ENCODE assay signal across 8 cellular contexts in the genomic region with DNA sequence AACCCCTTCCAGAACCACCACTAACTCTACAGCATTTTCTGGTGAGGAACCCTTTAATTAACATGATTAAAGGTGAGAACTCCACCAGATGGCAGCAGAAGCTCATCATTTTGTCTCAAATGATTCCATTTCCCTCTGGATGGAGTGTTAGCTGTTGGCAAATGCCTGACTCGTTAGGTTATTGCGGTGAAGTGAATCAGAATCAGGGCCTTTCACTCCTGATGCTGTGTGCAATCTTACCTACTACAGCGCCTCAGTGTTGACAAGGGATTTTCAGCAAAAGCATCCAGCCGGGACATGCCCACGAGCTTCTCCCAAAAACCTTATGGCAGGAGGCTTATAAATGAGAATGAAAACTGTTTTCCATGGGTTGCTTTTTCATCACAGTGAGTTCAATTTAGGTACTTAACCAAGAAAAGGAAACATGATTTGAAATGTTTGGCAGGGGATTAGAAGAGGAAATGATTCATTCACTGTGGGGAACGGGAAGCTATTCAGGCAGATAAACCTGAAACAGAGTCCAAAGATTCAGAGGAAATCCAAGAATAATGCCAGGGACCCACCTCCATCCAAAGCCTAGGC. TPM values are rescaled to one million over a fixed set of nuclear protein-coding genes. Genes with fewer than 3 reads are reported as not detected.
DNase-seq lines count a peak whose midpoint lies in the region; ATAC-seq and TF ChIP-seq lines count a peak whose summit lies in the region.

No MANE protein-coding gene starts in this region.

- H3K36me3 Mint-ChIP-seq in CD8-positive, alpha-beta memory T cell, result no peaks in the 10 kb centered on the region

- TF ChIP-seq CTCF in HCT116 (IDR thresholded peaks at IDR 0.05 in 2 of 3, conservative IDR thresholded peaks at IDR 0.05 in 1 of 3; ENCODE audit: borderline replicate concordance in 1 of 3, insufficient read depth in 1 of 3, low read depth in 2 of 3, low read length in 2 of 3) (peak; percentile 35 to 88 (median 66); a peak in 5 of 6 replicates), epithelial cell of esophagus (IDR thresholded peaks at IDR 0.05; ENCODE audit: insufficient read depth, low read depth, low read length, missing control alignments) (peak; percentile 60)

- no peaks in the 10 kb centered on the region for H4K20me1 ChIP-seq in HCT116 (ENCODE audit: insufficient read depth)

- no peaks in the 10 kb centered on the region for H3K27me3 ChIP-seq in CD8-positive, alpha-beta memory T cell (ENCODE audit: insufficient read depth, low read length, poor library complexity, severe bottlenecking)
- H3K27me3 ChIP-seq in HCT116 (ENCODE audit: insufficient read depth, low read length), result no peaks in the 10 kb centered on the region

- RAD21 ChIA-PET in HCT116 (lab: Charles Lee; ENCODE audit: low non-redundant PET in 1 of 2, low total read pairs in 2 of 2, uncharacterized antibody in 2 of 2, unreplicated experiment in 2 of 2), result interaction anchor here (0.6 to 1.6 kb wide), 10 partner anchors 21 to 528 kb away, joined by 3 to 9 read pairs (median 4); a partner anchor contains a TSS

- peak overlapping the region; percentile 55 for H3K4me2 ChIP-seq in HCT116 (ENCODE audit: low read length)

- POLR2A ChIA-PET in CD8-positive, alpha-beta memory T cell (lab: Charles Lee), result interaction anchor here (1.2 kb wide), 1 partner anchor 49 kb away, joined by 4 read pairs; no protein-coding TSS in a partner anchor
- POLR2A ChIA-PET in HCT116 (lab: Charles Lee), result interaction anchor here (1.0 kb wide), 1 partner anchor 49 kb away, joined by 3 read pairs; no protein-coding TSS in a partner anchor

- intact Hi-C loops in HCT116 (cut with micrococcal nuclease), result loop anchor here (1.0 to 2.0 kb wide), 4 partner anchors 74 to 549 kb away; no protein-coding TSS in a partner anchor

- no peaks in the 10 kb centered on the region for H3K9me2 ChIP-seq in HCT116 (ENCODE audit: insufficient read depth)

- H2AFZ ChIP-seq in HCT116 (ENCODE audit: low read depth, low read length, poor library complexity, severe bottlenecking), result peak overlapping the region; percentile 89

- H3K27me3 Mint-ChIP-seq in CD8-positive, alpha-beta memory T cell, result peaks cover 9 to 24% of the 10 kb centered on the region in 2 donors

- peaks cover 4 to 6% (median 5%) of the 10 kb centered on the region in 3 donors for H3K4me1 Mint-ChIP-seq in CD8-positive, alpha-beta memory T cell

- no peaks in the 10 kb centered on the region for H3K9me3 Mint-ChIP-seq in CD8-positive, alpha-beta memory T cell

- H3K9ac ChIP-seq in HCT116 (ENCODE audit: low read length), result no peak overlapping the region

- H3K4me3 Mint-ChIP-seq in CD8-positive, alpha-beta memory T cell, result no peak overlapping the region

- no peak overlapping the region for H3K27ac ChIP-seq in CD8-positive, alpha-beta memory T cell (ENCODE audit: low read depth, low read length)
- H3K27ac ChIP-seq in HCT116 (ENCODE audit: low read depth, low read length), result no peak overlapping the region

- peak overlapping the region in 1 of 8 donors; percentile 2 for H3K27ac Mint-ChIP-seq in CD8-positive, alpha-beta memory T cell

- no peak for TF ChIP-seq POLR2A in HCT116 (IDR thresholded peaks at IDR 0.05; ENCODE audit: borderline replicate concordance, extremely low read depth, insufficient read depth, insufficient read length)

- no peaks in the 10 kb centered on the region for H3K36me3 ChIP-seq in CD8-positive, alpha-beta memory T cell (ENCODE audit: insufficient read depth, low read length)
- H3K36me3 ChIP-seq in HCT116 (ENCODE audit: control insufficient read depth in 1 of 2, insufficient read depth in 2 of 2, low read length in 2 of 2), result no peaks in the 10 kb centered on the region

- peak; percentile 7 to 52 (median 31) for DNase-seq in CD8-positive, alpha-beta memory T cell
- DNase-seq in HCT116 (ENCODE audit: low read depth, low spot score), result peak; percentile 79
- peak; percentile 17 for DNase-seq in NCI-H510A (lab: John Stamatoyannopoulos, UW)
- peak; percentile 24 to 28 for DNase-seq in activated CD4-positive, alpha-beta T cell treated with anti-CD3 and anti-CD28 coated beads, Interleukin-2, amount 50 U/mL, for 4 hours
- DNase-seq in epithelial cell of esophagus (ENCODE audit: low read depth), result peak; percentile 96
- peak; percentile 85 for DNase-seq in midbrain (lab: John Stamatoyannopoulos, UW)
- peak; percentile 90 for DNase-seq in stromal cell of bone marrow (ENCODE audit: low read depth)

- H3K4me3 ChIP-seq in CD8-positive, alpha-beta memory T cell (ENCODE audit: low read length), result no peak overlapping the region
- H3K4me3 ChIP-seq in HCT116 (replicated peaks in 1 of 2; ENCODE audit: low read depth in 1 of 2, low read length in 2 of 2), result no peak overlapping the region
- H3K4me3 ChIP-seq in epithelial cell of esophagus (ENCODE audit: low read length), result no peak overlapping the region

- H3K9me3 ChIP-seq in CD8-positive, alpha-beta memory T cell (ENCODE audit: low read length), result no peaks in the 10 kb centered on the region
- H3K9me3 ChIP-seq in HCT116 (ENCODE audit: control insufficient read depth in 1 of 2, insufficient read depth in 1 of 2, low read depth in 1 of 2, low read length in 2 of 2), result no peaks in the 10 kb centered on the region

- BruUV-seq in HCT116 (replicated peaks; lab: Mats Ljungman, UMichigan), result no TSS peak

- peak; percentile 97 for TF ChIP-seq RAD21 in HCT116 (IDR thresholded peaks at IDR 0.05; ENCODE audit: low read depth)

- CTCF ChIA-PET in CD8-positive, alpha-beta memory T cell (lab: Charles Lee), result interaction anchor here (0.7 to 2.8 kb wide), 27 partner anchors 8 to 550 kb away, joined by 3 to 16 read pairs (median 5); a partner anchor contains a TSS
- CTCF ChIA-PET in HCT116 (lab: Charles Lee), result interaction anchor here (0.6 to 2.0 kb wide), 32 partner anchors 10 to 920 kb away, joined by 3 to 30 read pairs (median 4); a partner anchor contains a TSS

- H3K4me1 ChIP-seq in CD8-positive, alpha-beta memory T cell (ENCODE audit: insufficient read depth, low read length), result peaks cover 3% of the 10 kb centered on the region
- peaks cover 2 to 8% of the 10 kb centered on the region in 2 experiments; a peak in 2 of 4 replicates for H3K4me1 ChIP-seq in HCT116 (ENCODE audit: control insufficient read depth in 1 of 2, insufficient read depth in 2 of 2, low read length in 2 of 2)

- no peaks in the 10 kb centered on the region for H3K79me2 ChIP-seq in HCT116 (ENCODE audit: insufficient read depth, low read length)

- ATAC-seq in HCT116 (peak; percentile 88), HG03196 (IDR thresholded peaks at IDR 0.05; ENCODE audit: unreplicated experiment) (no peak)

TF ChIP-seq in HCT116, 20 proteins besides CTCF, POLR2A, EP300 and RAD21 (continues in another document):
- TF ChIP-seq, protein P1, sequence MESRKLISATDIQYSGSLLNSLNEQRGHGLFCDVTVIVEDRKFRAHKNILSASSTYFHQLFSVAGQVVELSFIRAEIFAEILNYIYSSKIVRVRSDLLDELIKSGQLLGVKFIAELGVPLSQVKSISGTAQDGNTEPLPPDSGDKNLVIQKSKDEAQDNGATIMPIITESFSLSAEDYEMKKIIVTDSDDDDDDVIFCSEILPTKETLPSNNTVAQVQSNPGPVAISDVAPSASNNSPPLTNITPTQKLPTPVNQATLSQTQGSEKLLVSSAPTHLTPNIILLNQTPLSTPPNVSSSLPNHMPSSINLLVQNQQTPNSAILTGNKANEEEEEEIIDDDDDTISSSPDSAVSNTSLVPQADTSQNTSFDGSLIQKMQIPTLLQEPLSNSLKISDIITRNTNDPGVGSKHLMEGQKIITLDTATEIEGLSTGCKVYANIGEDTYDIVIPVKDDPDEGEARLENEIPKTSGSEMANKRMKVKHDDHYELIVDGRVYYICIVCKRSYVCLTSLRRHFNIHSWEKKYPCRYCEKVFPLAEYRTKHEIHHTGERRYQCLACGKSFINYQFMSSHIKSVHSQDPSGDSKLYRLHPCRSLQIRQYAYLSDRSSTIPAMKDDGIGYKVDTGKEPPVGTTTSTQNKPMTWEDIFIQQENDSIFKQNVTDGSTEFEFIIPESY (IDR thresholded peaks at IDR 0.05; ENCODE audit: extremely low read depth, insufficient replicate concordance, low read length), result no peak
- TF ChIP-seq, protein P2, sequence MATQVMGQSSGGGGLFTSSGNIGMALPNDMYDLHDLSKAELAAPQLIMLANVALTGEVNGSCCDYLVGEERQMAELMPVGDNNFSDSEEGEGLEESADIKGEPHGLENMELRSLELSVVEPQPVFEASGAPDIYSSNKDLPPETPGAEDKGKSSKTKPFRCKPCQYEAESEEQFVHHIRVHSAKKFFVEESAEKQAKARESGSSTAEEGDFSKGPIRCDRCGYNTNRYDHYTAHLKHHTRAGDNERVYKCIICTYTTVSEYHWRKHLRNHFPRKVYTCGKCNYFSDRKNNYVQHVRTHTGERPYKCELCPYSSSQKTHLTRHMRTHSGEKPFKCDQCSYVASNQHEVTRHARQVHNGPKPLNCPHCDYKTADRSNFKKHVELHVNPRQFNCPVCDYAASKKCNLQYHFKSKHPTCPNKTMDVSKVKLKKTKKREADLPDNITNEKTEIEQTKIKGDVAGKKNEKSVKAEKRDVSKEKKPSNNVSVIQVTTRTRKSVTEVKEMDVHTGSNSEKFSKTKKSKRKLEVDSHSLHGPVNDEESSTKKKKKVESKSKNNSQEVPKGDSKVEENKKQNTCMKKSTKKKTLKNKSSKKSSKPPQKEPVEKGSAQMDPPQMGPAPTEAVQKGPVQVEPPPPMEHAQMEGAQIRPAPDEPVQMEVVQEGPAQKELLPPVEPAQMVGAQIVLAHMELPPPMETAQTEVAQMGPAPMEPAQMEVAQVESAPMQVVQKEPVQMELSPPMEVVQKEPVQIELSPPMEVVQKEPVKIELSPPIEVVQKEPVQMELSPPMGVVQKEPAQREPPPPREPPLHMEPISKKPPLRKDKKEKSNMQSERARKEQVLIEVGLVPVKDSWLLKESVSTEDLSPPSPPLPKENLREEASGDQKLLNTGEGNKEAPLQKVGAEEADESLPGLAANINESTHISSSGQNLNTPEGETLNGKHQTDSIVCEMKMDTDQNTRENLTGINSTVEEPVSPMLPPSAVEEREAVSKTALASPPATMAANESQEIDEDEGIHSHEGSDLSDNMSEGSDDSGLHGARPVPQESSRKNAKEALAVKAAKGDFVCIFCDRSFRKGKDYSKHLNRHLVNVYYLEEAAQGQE (IDR thresholded peaks at IDR 0.05; ENCODE audit: low read depth), result no peak
- peak; percentile 22; the same call in 1 of the 2 replicates for TF ChIP-seq FOSL1 (IDR thresholded peaks at IDR 0.05; ENCODE audit: low read depth)
- TF ChIP-seq, protein P3, sequence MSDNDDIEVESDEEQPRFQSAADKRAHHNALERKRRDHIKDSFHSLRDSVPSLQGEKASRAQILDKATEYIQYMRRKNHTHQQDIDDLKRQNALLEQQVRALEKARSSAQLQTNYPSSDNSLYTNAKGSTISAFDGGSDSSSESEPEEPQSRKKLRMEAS (IDR thresholded peaks at IDR 0.05), result no peak
- no peak for TF ChIP-seq EZH2 (IDR thresholded peaks at IDR 0.05)
- no peak for TF ChIP-seq EZH2phosphoT487 (IDR thresholded peaks at IDR 0.05; ENCODE audit: borderline replicate concordance)
- no peak for TF ChIP-seq ZNF274 (IDR thresholded peaks at IDR 0.05; ENCODE audit: low read depth, low read length)
- no peak for TF ChIP-seq SP1 (IDR thresholded peaks at IDR 0.05; ENCODE audit: low read depth)
- TF ChIP-seq ELF1 (IDR thresholded peaks at IDR 0.05; ENCODE audit: borderline replicate concordance, low read depth), result no peak

RNA-seq across cellular contexts. Expression of a gene that starts 48.0 kb away (rescaled TPM):
- 100 to 1,000 TPM; 127 to 134 TPM for total RNA-seq in CD8-positive, alpha-beta memory T cell
- 94.6 TPM for polyA plus RNA-seq in CD8-positive, alpha-beta memory T cell
- total RNA-seq in HCT116 (2021; ENCODE audit: unreplicated experiment), result 142 TPM
- 65.3 and 82.7 TPM in 2 replicates for polyA plus RNA-seq in HCT116 (2012)

Comparison
In these comparisons a context has a peak if more than half of its experiments do, and no peak if none do; other contexts are left out.
1. DNase-seq: peak in every context shown above with its lines; median percentile 96 in epithelial cell of esophagus; 90 in stromal cell of bone marrow; 85 in midbrain; 79 in HCT116; 31 in CD8-positive, alpha-beta memory T cell; 26 in activated CD4-positive, alpha-beta T cell treated with anti-CD3 and anti-CD28 coated beads, Interleukin-2, amount 50 U/mL, for 4 hours; 17 in NCI-H510A.